1 cellular context compared by ENCODE assay signal in genomic region chr11:86812322-86812670, GRCh38.
TF ChIP-seq lines count a peak whose summit lies in the region.

No MANE protein-coding gene starts in this region.

TF ChIP-seq in HCT116, 20 proteins besides CTCF, POLR2A, EP300 and RAD21 (continued from another document):
- TF ChIP-seq EZH2 (IDR thresholded peaks at IDR 0.05) (no peak), ZBTB33 (IDR thresholded peaks at IDR 0.05; ENCODE audit: extremely low read depth, insufficient replicate concordance, low read length) (no peak)
